In the genomic region with DNA sequence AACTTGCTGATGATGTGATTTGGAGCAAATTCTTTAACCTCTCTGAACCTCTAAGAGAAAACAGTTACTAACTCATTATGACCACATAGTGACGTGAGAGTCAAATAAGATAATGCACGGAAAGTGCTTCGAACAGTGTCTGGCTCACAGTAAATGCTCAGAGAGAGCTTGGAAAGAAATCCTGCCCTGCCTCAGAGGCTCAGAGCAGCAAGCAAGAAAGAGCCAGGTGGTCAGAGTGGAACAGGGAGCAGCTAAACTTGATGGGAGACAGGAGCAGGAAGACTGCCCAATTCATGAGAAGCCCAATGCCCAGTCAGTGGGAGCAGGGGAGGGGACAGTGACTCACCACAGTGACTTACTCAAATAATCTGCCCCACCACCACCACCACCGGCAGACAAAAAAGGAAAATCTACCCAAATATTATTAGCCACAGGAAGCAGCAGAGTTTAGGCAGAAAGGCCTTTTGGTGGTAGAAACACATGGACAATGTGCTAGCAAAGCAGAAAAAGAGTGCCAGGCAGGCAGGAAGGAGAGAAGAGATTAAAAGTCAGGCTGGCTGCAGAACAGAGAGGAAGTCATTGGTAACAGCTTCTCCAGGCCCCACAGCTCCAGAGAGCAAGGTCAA, we compare ENCODE assay signal across 10 cellular contexts. TPM values are rescaled to one million over a fixed set of nuclear protein-coding genes. Genes with fewer than 3 reads are reported as not detected.
DNase-seq lines count a peak whose midpoint lies in the region; TF ChIP-seq lines count a peak whose summit lies in the region.
"Had no signal": no experiment of that assay in that cellular context is flagged by ENCODE, and none has a peak within 500 bp of the region (broad histone marks: within the 10 kb centered on the region; RNA-seq: fewer than 3 reads in every experiment).

No MANE protein-coding gene starts in this region.

- peaks cover 6% of the 10 kb centered on the region for H3K4me1 Mint-ChIP-seq in chondrocyte (ENCODE audit: low read depth)

- H3K27me3 Mint-ChIP-seq in chondrocyte (ENCODE audit: low read depth): peaks cover 10% of the 10 kb centered on the region

- peak overlapping the region; percentile 8 for H3K27ac Mint-ChIP-seq in chondrocyte (ENCODE audit: unreplicated experiment)

- no peaks in the 10 kb centered on the region for H3K9me3 Mint-ChIP-seq in chondrocyte (ENCODE audit: low read depth)

- TF ChIP-seq CTCF in chondrocyte (IDR thresholded peaks at IDR 0.05): no peak

- no peaks in the 10 kb centered on the region for H3K36me3 Mint-ChIP-seq in chondrocyte (ENCODE audit: low read depth)

- peak; percentile 61 for DNase-seq in H4 (ENCODE audit: low spot score)
- peak; percentile 61 for DNase-seq in MV-4-11 (lab: John Stamatoyannopoulos, UW)
- DNase-seq in chondrocyte (ENCODE audit: low spot score): no peak
- peak; percentile 32 for DNase-seq in putamen (ENCODE audit: low spot score)
- no peak for DNase-seq in T-helper 9 cell
- no peak for DNase-seq in NCI-H2196 treated with DMSO at 0.1 percent for 48 hours (lab: John Stamatoyannopoulos, UW; ENCODE audit: unreplicated experiment)
- DNase-seq in NCI-H526 treated with DMSO at 0.1 percent for 48 hours (lab: John Stamatoyannopoulos, UW): no peak
- DNase-seq: activated CD4-positive, alpha-beta T cell treated with anti-CD3 and anti-CD28 coated beads for 4 hours; NCI-H1417 treated with DMSO at 0.1 percent for 48 hours had no signal

- no peak overlapping the region for H3K4me3 Mint-ChIP-seq in chondrocyte (ENCODE audit: unreplicated experiment)

RNA-seq across cellular contexts. Expression of a gene that starts 24.0 kb away (rescaled TPM):
- not detected in 2 replicates for total RNA-seq in H4 (2014; rRNA removed; shearing (Covaris generic))
- not detected in 3 replicates for total RNA-seq in chondrocyte
- total RNA-seq: omental fat pad had no signal

RNA-seq across cellular contexts. Expression of a gene that starts 30.8 kb away (rescaled TPM):
- not detected in 2 replicates for total RNA-seq in H4 (2014; rRNA removed; shearing (Covaris generic))
- total RNA-seq in chondrocyte: not detected in 3 replicates

Comparison
In these comparisons a context has a peak if more than half of its experiments do, and no peak if none do; other contexts are left out.
1. DNase-seq: peak in H4 (single experiment), MV-4-11 (single experiment) and putamen (single experiment); none in chondrocyte (single experiment), T-helper 9 cell (single experiment), NCI-H2196 treated with DMSO at 0.1 percent for 48 hours (single experiment) and NCI-H526 treated with DMSO at 0.1 percent for 48 hours (single experiment).